ENCODE assay signal across 7 cellular contexts in the genomic region with DNA sequence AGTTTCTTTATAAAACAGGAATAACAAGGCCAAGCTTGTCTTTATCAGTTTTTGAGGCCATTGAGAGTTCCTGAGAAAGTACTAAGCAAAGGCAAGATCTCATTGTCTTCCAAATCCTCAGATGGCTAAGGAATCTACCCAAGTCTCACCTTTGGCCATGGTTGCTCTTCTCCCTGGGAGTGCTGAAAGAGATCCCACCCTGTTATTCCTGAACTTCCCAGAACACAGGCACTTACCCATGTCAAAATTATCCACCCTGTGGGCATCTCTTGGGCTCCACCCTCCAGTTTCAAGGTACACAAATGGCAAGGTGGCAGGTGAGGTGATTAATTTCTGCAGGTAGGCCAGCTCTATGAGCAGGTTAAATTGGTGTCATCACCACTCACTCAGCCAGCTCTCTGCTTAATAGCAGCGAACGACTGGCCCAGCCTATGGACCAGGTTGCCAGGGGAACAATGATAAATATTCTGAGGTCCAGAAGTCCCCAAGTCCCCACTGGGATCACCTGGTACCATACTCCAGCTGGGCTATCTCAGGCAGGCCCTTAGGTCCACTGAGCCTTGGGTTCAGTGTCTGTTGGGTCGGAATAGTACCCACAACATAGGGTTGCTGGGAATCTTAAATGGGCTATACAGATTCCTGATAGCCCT. TPM values are rescaled to one million over a fixed set of nuclear protein-coding genes. Genes with fewer than 3 reads are reported as not detected.
DNase-seq lines count a peak whose midpoint lies in the region; ATAC-seq, FAIRE-seq and TF ChIP-seq lines count a peak whose summit lies in the region.

No MANE protein-coding gene starts in this region.

- no peak for TF ChIP-seq EP300 in H1 (IDR thresholded peaks at IDR 0.05; ENCODE audit: borderline replicate concordance in 1 of 2, low read depth in 2 of 2, low read length in 2 of 2)

- no peaks in the 10 kb centered on the region for H3K36me3 ChIP-seq in Karpas-422 (ENCODE audit: insufficient read depth, low read length)
- H3K36me3 ChIP-seq in H1 (ENCODE audit: control insufficient read depth in 2 of 4, insufficient read depth in 4 of 4, low read length in 3 of 4) = no peaks in the 10 kb centered on the region
- H3K36me3 ChIP-seq in parathyroid adenoma (ENCODE audit: control insufficient read depth, insufficient read depth, low read length) = no peaks in the 10 kb centered on the region

- H3K4me1 ChIP-seq in Karpas-422 (ENCODE audit: low read length) (peaks cover 47% of the 10 kb centered on the region), H1 (replicated peaks in 1 of 4; ENCODE audit: control insufficient read depth in 3 of 4, insufficient read depth in 4 of 4, low read length in 3 of 4) (peaks cover 15 to 34% (median 22%) of the 10 kb centered on the region in 4 experiments), parathyroid adenoma (peaks cover 8% of the 10 kb centered on the region)

- DNase-seq in Calu3 (no peak), Karpas-422 (no peak), H1 (ENCODE audit: low read depth in 1 of 2, low spot score in 2 of 2) (no peak), head of caudate nucleus (no peak), RCC 7860 (ENCODE audit: low spot score) (no peak)

- no peaks in the 10 kb centered on the region for H3K9me3 Mint-ChIP-seq in Calu3 (ENCODE audit: low read depth, unreplicated experiment)

- no peak overlapping the region for H4K8ac ChIP-seq in H1 (ENCODE audit: extremely low read depth, insufficient read depth, low read length)

- peaks cover 14% of the 10 kb centered on the region for H3K4me1 Mint-ChIP-seq in Calu3 (ENCODE audit: low read depth, unreplicated experiment)

- H3K27ac Mint-ChIP-seq in Calu3 (ENCODE audit: unreplicated experiment) = no peak overlapping the region

- WGBS in H1 (ENCODE audit: extremely low coverage in 1 of 2, insufficient coverage in 1 of 2, insufficient read length in 1 of 2, insufficient replicate concordance in 2 of 2, low coverage in 1 of 2, low lambda C conversion rate in 2 of 2, missing lambda C conversion rate in 1 of 2), 2 experiments = 42% methylated on average over 3 of the region's 3 CpGs; no CpG with 5 or more reads in 1 of the 2 experiments

- H3K4ac ChIP-seq in H1 (replicated peaks; ENCODE audit: insufficient read length, low read depth, low read length) = no peak overlapping the region

- H3K36me3 Mint-ChIP-seq in Calu3 (ENCODE audit: insufficient read depth, unreplicated experiment) = peaks cover 58% of the 10 kb centered on the region

- no peak overlapping the region for H2AK5ac ChIP-seq in H1 (ENCODE audit: low read depth, low read length)

- H2BK120ac ChIP-seq in H1 (replicated peaks; ENCODE audit: low read depth, low read length) = no peak overlapping the region

- H4K20me1 ChIP-seq in Karpas-422 (ENCODE audit: insufficient read depth, low read depth, low read length) (peaks cover 14% of the 10 kb centered on the region), H1 (replicated peaks in 1 of 2; ENCODE audit: control insufficient read depth in 1 of 2, insufficient read depth in 2 of 2, low read length in 2 of 2) (peaks cover 12 to 15% of the 10 kb centered on the region in 2 experiments)

- no TSS peak for BruUV-seq in Calu3 (replicated peaks; lab: Mats Ljungman, UMichigan)

- H3K9me3 ChIP-seq in Karpas-422 (ENCODE audit: low read length) = no peaks in the 10 kb centered on the region
- H3K9me3 ChIP-seq in H1 (ENCODE audit: insufficient read depth in 2 of 2, low read depth in 1 of 2, low read length in 1 of 2) = no peaks in the 10 kb centered on the region
- no peaks in the 10 kb centered on the region for H3K9me3 ChIP-seq in parathyroid adenoma (ENCODE audit: control insufficient read depth, low read length)

- H2AFZ ChIP-seq in Karpas-422 (ENCODE audit: low read length) (no peak overlapping the region), H1 (ENCODE audit: low read length) (no peak overlapping the region), parathyroid adenoma (peak overlapping the region; percentile 93)

- ATAC-seq in HG03442 (IDR thresholded peaks at IDR 0.05; ENCODE audit: unreplicated experiment) = no peak

- POLR2A ChIA-PET in H1 (lab: Charles Lee; ENCODE audit: partially characterized antibody) = interaction anchor here (0.6 to 1.0 kb wide), 2 partner anchors 158 to 249 kb away, joined by 3 to 4 read pairs; no protein-coding TSS in a partner anchor

- no peaks in the 10 kb centered on the region for H3K9me2 ChIP-seq in Karpas-422 (replicated peaks; ENCODE audit: insufficient read depth, low read length)

- H4K91ac ChIP-seq in H1 (replicated peaks; ENCODE audit: insufficient read length, low read length) = no peak overlapping the region

- H3K56ac ChIP-seq in H1 (replicated peaks; ENCODE audit: insufficient read length, low read depth, low read length) = no peak overlapping the region

- H3K23me2 ChIP-seq in H1 (ENCODE audit: low read depth, low read length) = peaks cover 20% of the 10 kb centered on the region; the same call in 1 of the 2 replicates

- H4K5ac ChIP-seq in H1 (ENCODE audit: insufficient read length, low read depth, low read length) = no peak overlapping the region

- H2BK12ac ChIP-seq in H1 (ENCODE audit: low read depth, low read length) = 0 out of 2 replicates have a peak overlapping the region, but pooled peaks have one; percentile 13

- no peaks in the 10 kb centered on the region for H3K79me1 ChIP-seq in H1 (ENCODE audit: low read depth, low read length)

- H2BK20ac ChIP-seq in H1 (ENCODE audit: low read length) = no peak overlapping the region

- no peak for FAIRE-seq in H1 (lab: Jason Lieb, UNC)
- FAIRE-seq in RCC 7860 (lab: Jason Lieb, UNC) = no peak

- CTCF ChIA-PET in Calu3 (lab: Charles Lee) = no interaction called here
- CTCF ChIA-PET in H1 (lab: Charles Lee; ENCODE audit: partially characterized antibody) = interaction anchor here (0.6 to 2.1 kb wide), 4 partner anchors 82 to 169 kb away, joined by 3 to 6 read pairs (median 3); no protein-coding TSS in a partner anchor

- H3K27me3 Mint-ChIP-seq in Calu3 (ENCODE audit: unreplicated experiment) = no peaks in the 10 kb centered on the region

- no peak overlapping the region for H2BK5ac ChIP-seq in H1 (ENCODE audit: low read depth, low read length)

- no peak overlapping the region for H3K23ac ChIP-seq in H1 (ENCODE audit: insufficient read length)

- TF ChIP-seq POLR2A in H1 (IDR thresholded peaks at IDR 0.05; ENCODE audit: control extremely low read depth in 1 of 2, low read depth in 2 of 2, low read length in 2 of 2) = no peak

- H3K4me2 ChIP-seq in Karpas-422 (ENCODE audit: low read depth, low read length, poor library complexity, severe bottlenecking) (no peak overlapping the region), H1 (ENCODE audit: insufficient read depth in 1 of 2, low read depth in 2 of 2, low read length in 2 of 2) (peak overlapping the region; percentile 84 to 87), parathyroid adenoma (ENCODE audit: low read length) (no peak overlapping the region)

- intact Hi-C loops in Calu3 (cut with micrococcal nuclease; ENCODE audit: unreplicated experiment) = loop anchor here (5.0 kb wide), 1 partner anchor 167 kb away; no protein-coding TSS in a partner anchor
- intact Hi-C loops in head of caudate nucleus (cut with DNase I) = loop anchor here (10.0 kb wide), 4 partner anchors 130 to 300 kb away; a partner anchor contains a TSS

- H3K4me3 ChIP-seq in Karpas-422 (ENCODE audit: low read length) (no peak overlapping the region), H1 (ENCODE audit: extremely low read depth in 1 of 4, insufficient read depth in 2 of 4, low read depth in 3 of 4, low read length in 4 of 4) (peak overlapping the region in 2 of 4 experiments; percentile 74 to 95; a peak in 3 of 8 replicates), parathyroid adenoma (ENCODE audit: low read depth, low read length) (no peak overlapping the region)

- H3K27me3 ChIP-seq in Karpas-422 (ENCODE audit: low read length) (no peaks in the 10 kb centered on the region), H1 (replicated peaks in 1 of 4; ENCODE audit: control insufficient read depth in 3 of 4, extremely low read depth in 1 of 4, insufficient read depth in 3 of 4, low read length in 3 of 4) (peaks cover 0 to 40% (median 25%) of the 10 kb centered on the region in 4 experiments; a peak in 6 of 7 replicates), parathyroid adenoma (ENCODE audit: control insufficient read depth, insufficient read depth, low read length) (no peaks in the 10 kb centered on the region)

- no peak overlapping the region for H3K14ac ChIP-seq in H1 (ENCODE audit: insufficient read length)

- TF ChIP-seq CTCF in Calu3 (IDR thresholded peaks at IDR 0.05; ENCODE audit: unreplicated experiment) = no peak
- TF ChIP-seq CTCF in H1 (IDR thresholded peaks at IDR 0.05; ENCODE audit: control extremely low read depth in 1 of 3, insufficient read depth in 1 of 3, low read depth in 1 of 3, low read length in 3 of 3) = no peak
- TF ChIP-seq CTCF in parathyroid adenoma (IDR thresholded peaks at IDR 0.05) = no peak

- H3K27ac ChIP-seq in Karpas-422 (ENCODE audit: low read length) (no peak overlapping the region), H1 (ENCODE audit: low read depth, low read length) (no peak overlapping the region), parathyroid adenoma (peak overlapping the region; percentile 93)

- no peak overlapping the region for H2BK15ac ChIP-seq in H1 (ENCODE audit: low read length)

- peak overlapping the region; percentile 87 for H3K4me3 Mint-ChIP-seq in Calu3 (ENCODE audit: low read depth, unreplicated experiment)

- H3K9ac ChIP-seq in Karpas-422 (ENCODE audit: low read length) (0 out of 2 replicates have a peak overlapping the region, but pooled peaks have one; percentile 77), H1 (replicated peaks in 1 of 4; ENCODE audit: extremely low read depth in 1 of 4, low read depth in 3 of 4, low read length in 3 of 4) (no peak overlapping the region), parathyroid adenoma (no peak overlapping the region)

- TF ChIP-seq RAD21 in H1 (IDR thresholded peaks at IDR 0.05 in 1 of 2, conservative IDR thresholded peaks at IDR 0.05 in 1 of 2; ENCODE audit: low read depth in 2 of 2, low read length in 2 of 2) = no peak; a peak in 1 of 4 replicates

- H3K18ac ChIP-seq in H1 (ENCODE audit: extremely low read depth, low read length) = no peak overlapping the region

- no peaks in the 10 kb centered on the region for H3K79me2 ChIP-seq in Karpas-422 (ENCODE audit: low read length)
- H3K79me2 ChIP-seq in H1 (ENCODE audit: control insufficient read depth in 1 of 2, insufficient read depth in 2 of 2, low read length in 2 of 2) = peaks cover 0 to 5% of the 10 kb centered on the region in 2 experiments; a peak in 1 of 4 replicates
- H3K79me2 ChIP-seq in parathyroid adenoma = peaks cover 5% of the 10 kb centered on the region

RNA-seq across cellular contexts. Expression of a gene that starts 2.3 kb away (rescaled TPM):
- 28.9 and 33.3 TPM in 2 replicates for total RNA-seq in Calu3 (2022)
- total RNA-seq in Karpas-422 (2014; rRNA removed; shearing (Covaris generic); ENCODE audit: low replicate concordance) = 11.9 and 13.9 TPM in 2 replicates
- 22.5 and 25.4 TPM in 2 replicates for total RNA-seq in H1 (2021; fragmentation: NEBNext Ultra II Directional; extraction: Animal tissue kit (Norgen Biotek cat#: 25700))
- polyA plus RNA-seq in H1 (2011; rRNA removed) = 15.3 and 21.0 TPM in 2 replicates
- 9.4 TPM for polyA plus RNA-seq in H1 (2011; cell fraction: cytosol; rRNA removed)
- 14.3 TPM for polyA plus RNA-seq in H1 (2011; cell fraction: nucleus; rRNA removed)
- polyA plus RNA-seq in H1 (2012, experiment 1 of 2) = 13.7 to 15.0 TPM (median 14.4 TPM) in 4 replicates
- polyA plus RNA-seq in H1 (2012, experiment 2 of 2) = 7.6 TPM
- 11.7 TPM for polyA plus RNA-seq in H1 (2013, experiment 1 of 2)
- 11.4 TPM for polyA plus RNA-seq in H1 (2013, experiment 2 of 2)
- 9.2 and 13.0 TPM in 2 replicates for polyA minus RNA-seq in H1 (2011; rRNA and poly(A)+ RNA removed)
- 15.4 TPM for polyA minus RNA-seq in H1 (2011; cell fraction: cytosol; rRNA and poly(A)+ RNA removed)
- 7.6 TPM for polyA minus RNA-seq in H1 (2011; cell fraction: nucleus; rRNA and poly(A)+ RNA removed)

Comparison
In these comparisons a context has a peak if more than half of its experiments do, and no peak if none do; other contexts are left out.
1. H3K4me2 ChIP-seq: peak in H1 (2 of 2); none in Karpas-422 (single experiment) and parathyroid adenoma (single experiment).